9 cellular contexts compared by ENCODE assay signal in the genomic region with DNA sequence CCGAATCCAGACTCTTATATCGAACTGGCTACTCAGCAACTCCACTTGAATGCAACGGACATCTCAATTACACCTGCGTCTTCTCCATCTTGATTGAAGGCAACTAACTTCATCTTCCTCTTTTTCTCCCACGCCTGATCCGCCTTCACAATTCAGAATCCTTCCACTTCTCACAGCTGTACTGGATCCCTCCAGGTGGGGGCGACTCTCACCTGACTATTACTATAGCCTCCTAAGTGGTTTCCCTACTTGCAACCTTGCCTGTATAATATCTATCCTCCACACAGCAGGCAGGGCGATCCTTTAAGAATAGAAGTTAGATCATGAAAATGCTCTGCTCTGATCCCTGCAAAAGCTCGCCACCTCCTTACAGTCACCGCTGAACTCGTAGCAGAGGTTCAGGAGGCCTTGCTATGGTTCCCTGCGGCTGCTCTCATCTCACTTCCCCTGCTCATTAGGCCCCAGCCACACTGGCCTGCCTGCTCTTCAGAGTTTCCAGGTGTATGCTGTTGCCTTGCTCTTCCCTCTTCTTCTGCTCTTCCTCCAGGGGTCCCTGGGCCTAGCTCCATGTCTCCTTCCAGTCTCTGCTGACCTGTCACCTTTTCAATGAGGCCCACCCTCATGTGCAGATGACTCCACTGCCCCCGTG. TPM values are rescaled to one million over a fixed set of nuclear protein-coding genes. Genes with fewer than 3 reads are reported as not detected.
DNase-seq lines count a peak whose midpoint lies in the region; ATAC-seq and TF ChIP-seq lines count a peak whose summit lies in the region.
"Had no signal": no experiment of that assay in that cellular context is flagged by ENCODE, and none has a peak within 500 bp of the region (broad histone marks: within the 10 kb centered on the region; RNA-seq: fewer than 3 reads in every experiment).

No MANE protein-coding gene starts in this region.

- peaks cover 3% of the 10 kb centered on the region for H3K27me3 Mint-ChIP-seq in GM23338 (ENCODE audit: insufficient read depth, low read depth, poor library complexity)

- DNase-seq in COR-L47 (lab: John Stamatoyannopoulos, UW) (peak; percentile 36), GM23338 (ENCODE audit: low spot score) (peak; percentile 73), SHP77 treated with DMSO at 0.1 percent for 48 hours (lab: John Stamatoyannopoulos, UW) (peak; percentile 45), fibroblast of villous mesenchyme (ENCODE audit: low read depth) (no peak), SIG-M5 (lab: John Stamatoyannopoulos, UW) (no peak)

- no peaks in the 10 kb centered on the region for H3K36me3 Mint-ChIP-seq in GM23338 (ENCODE audit: low read depth)

- H3K9me2 ChIP-seq in GM23338 (ENCODE audit: insufficient read depth) = peaks cover 3% of the 10 kb centered on the region; the same call in 1 of the 2 replicates

- H3K27ac ChIP-seq in GM23338 (ENCODE audit: low read depth) = no peak overlapping the region
- H3K27ac ChIP-seq: skin epidermis had no signal

- H2AFZ ChIP-seq in GM23338 = no peak overlapping the region

- no peaks in the 10 kb centered on the region for H3K9me3 Mint-ChIP-seq in GM23338

- H3K79me2 ChIP-seq in GM23338 (replicated peaks; ENCODE audit: insufficient read depth) = no peaks in the 10 kb centered on the region

- H3K27me3 ChIP-seq in GM23338 (ENCODE audit: insufficient read depth) = no peaks in the 10 kb centered on the region

- no peak overlapping the region for H3K4me2 ChIP-seq in GM23338

- H3K36me3 ChIP-seq in GM23338 (ENCODE audit: insufficient read depth) = no peaks in the 10 kb centered on the region

- no peaks in the 10 kb centered on the region for H4K20me1 ChIP-seq in GM23338 (replicated peaks; ENCODE audit: insufficient read depth)

- no peak for TF ChIP-seq POLR2A in GM18505 (IDR thresholded peaks at IDR 0.05; ENCODE audit: borderline replicate concordance, extremely low read depth, insufficient read depth, insufficient read length)

- H3K27ac Mint-ChIP-seq in GM23338 = no peak overlapping the region

- H3K4me1 ChIP-seq in GM23338 (ENCODE audit: insufficient read depth) = no peaks in the 10 kb centered on the region

- H3K4me3 ChIP-seq in GM23338 (no peak overlapping the region), fibroblast of villous mesenchyme (ENCODE audit: low read depth, low read length) (no peak overlapping the region)
- H3K4me3 ChIP-seq: skin epidermis had no signal

- H3K4me1 Mint-ChIP-seq in GM23338 = no peaks in the 10 kb centered on the region

- TF ChIP-seq CTCF in GM23338 (conservative IDR thresholded peaks at IDR 0.05; ENCODE audit: low read depth in 2 of 2) = peak; percentile 70 to 74
- TF ChIP-seq CTCF in fibroblast of villous mesenchyme (IDR thresholded peaks at IDR 0.05; ENCODE audit: insufficient read depth, low read depth, low read length) = peak; percentile 19

- H3K4me3 Mint-ChIP-seq in GM23338 = no peak overlapping the region

- no peaks in the 10 kb centered on the region for H3F3A ChIP-seq in GM23338 (replicated peaks; ENCODE audit: low read depth)

- ATAC-seq in GM23338 (peak; percentile 87), GM21786 (IDR thresholded peaks at IDR 0.05; ENCODE audit: unreplicated experiment) (no peak), GM21447 (IDR thresholded peaks at IDR 0.05; ENCODE audit: unreplicated experiment) (no peak), GM18505 (IDR thresholded peaks at IDR 0.05; ENCODE audit: unreplicated experiment) (no peak)

TF ChIP-seq in GM23338, 12 proteins besides CTCF, POLR2A, EP300 and RAD21:
- TF ChIP-seq, protein P1, sequence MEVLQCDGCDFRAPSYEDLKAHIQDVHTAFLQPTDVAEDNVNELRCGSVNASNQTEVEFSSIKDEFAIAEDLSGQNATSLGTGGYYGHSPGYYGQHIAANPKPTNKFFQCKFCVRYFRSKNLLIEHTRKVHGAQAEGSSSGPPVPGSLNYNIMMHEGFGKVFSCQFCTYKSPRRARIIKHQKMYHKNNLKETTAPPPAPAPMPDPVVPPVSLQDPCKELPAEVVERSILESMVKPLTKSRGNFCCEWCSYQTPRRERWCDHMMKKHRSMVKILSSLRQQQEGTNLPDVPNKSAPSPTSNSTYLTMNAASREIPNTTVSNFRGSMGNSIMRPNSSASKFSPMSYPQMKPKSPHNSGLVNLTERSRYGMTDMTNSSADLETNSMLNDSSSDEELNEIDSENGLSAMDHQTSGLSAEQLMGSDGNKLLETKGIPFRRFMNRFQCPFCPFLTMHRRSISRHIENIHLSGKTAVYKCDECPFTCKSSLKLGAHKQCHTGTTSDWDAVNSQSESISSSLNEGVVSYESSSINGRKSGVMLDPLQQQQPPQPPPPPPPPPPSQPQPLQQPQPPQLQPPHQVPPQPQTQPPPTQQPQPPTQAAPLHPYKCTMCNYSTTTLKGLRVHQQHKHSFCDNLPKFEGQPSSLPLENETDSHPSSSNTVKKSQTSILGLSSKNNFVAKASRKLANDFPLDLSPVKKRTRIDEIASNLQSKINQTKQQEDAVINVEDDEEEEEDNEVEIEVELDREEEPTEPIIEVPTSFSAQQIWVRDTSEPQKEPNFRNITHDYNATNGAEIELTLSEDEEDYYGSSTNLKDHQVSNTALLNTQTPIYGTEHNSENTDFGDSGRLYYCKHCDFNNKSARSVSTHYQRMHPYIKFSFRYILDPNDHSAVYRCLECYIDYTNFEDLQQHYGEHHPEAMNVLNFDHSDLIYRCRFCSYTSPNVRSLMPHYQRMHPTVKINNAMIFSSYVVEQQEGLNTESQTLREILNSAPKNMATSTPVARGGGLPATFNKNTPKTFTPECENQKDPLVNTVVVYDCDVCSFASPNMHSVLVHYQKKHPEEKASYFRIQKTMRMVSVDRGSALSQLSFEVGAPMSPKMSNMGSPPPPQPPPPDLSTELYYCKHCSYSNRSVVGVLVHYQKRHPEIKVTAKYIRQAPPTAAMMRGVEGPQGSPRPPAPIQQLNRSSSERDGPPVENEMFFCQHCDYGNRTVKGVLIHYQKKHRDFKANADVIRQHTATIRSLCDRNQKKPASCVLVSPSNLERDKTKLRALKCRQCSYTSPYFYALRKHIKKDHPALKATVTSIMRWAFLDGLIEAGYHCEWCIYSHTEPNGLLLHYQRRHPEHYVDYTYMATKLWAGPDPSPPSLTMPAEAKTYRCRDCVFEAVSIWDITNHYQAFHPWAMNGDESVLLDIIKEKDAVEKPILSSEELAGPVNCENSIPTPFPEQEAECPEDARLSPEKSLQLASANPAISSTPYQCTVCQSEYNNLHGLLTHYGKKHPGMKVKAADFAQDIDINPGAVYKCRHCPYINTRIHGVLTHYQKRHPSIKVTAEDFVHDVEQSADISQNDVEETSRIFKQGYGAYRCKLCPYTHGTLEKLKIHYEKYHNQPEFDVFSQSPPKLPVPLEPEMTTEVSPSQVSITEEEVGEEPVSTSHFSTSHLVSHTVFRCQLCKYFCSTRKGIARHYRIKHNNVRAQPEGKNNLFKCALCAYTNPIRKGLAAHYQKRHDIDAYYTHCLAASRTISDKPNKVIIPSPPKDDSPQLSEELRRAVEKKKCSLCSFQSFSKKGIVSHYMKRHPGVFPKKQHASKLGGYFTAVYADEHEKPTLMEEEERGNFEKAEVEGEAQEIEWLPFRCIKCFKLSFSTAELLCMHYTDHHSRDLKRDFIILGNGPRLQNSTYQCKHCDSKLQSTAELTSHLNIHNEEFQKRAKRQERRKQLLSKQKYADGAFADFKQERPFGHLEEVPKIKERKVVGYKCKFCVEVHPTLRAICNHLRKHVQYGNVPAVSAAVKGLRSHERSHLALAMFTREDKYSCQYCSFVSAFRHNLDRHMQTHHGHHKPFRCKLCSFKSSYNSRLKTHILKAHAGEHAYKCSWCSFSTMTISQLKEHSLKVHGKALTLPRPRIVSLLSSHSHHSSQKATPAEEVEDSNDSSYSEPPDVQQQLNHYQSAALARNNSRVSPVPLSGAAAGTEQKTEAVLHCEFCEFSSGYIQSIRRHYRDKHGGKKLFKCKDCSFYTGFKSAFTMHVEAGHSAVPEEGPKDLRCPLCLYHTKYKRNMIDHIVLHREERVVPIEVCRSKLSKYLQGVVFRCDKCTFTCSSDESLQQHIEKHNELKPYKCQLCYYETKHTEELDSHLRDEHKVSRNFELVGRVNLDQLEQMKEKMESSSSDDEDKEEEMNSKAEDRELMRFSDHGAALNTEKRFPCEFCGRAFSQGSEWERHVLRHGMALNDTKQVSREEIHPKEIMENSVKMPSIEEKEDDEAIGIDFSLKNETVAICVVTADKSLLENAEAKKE (CRISPR knock-in tag; IDR thresholded peaks at IDR 0.05) = no peak
- TF ChIP-seq ZNF114 (CRISPR knock-in tag; IDR thresholded peaks at IDR 0.05) = no peak
- no peak for TF ChIP-seq JUNB (IDR thresholded peaks at IDR 0.05; ENCODE audit: unreplicated experiment)
- TF ChIP-seq EZH2 (IDR thresholded peaks at IDR 0.05; ENCODE audit: low read depth, unreplicated experiment) = no peak
- TF ChIP-seq EZH2phosphoT487 (IDR thresholded peaks at IDR 0.05; ENCODE audit: unreplicated experiment) = no peak
- TF ChIP-seq ZNF331 (CRISPR knock-in tag; IDR thresholded peaks at IDR 0.05; ENCODE audit: low read depth) = no peak
- TF ChIP-seq REST (IDR thresholded peaks at IDR 0.05; ENCODE audit: unreplicated experiment) = no peak

RNA-seq across cellular contexts. Expression of gene RFXAP, which starts 31.9 kb away (rescaled TPM):
- 6.3 and 7.5 TPM in 2 replicates for total RNA-seq in GM23338 (2014; rRNA removed; shearing (Covaris generic))
- polyA plus RNA-seq in GM23338 (2016; fragmentation: Nextera tagmentation; extraction: Ambion mirVana) = 8.5 and 10.3 TPM in 2 replicates
- 2.6 TPM in 2 replicates for total RNA-seq in fibroblast of villous mesenchyme

Comparison
In these comparisons a context has a peak if more than half of its experiments do, and no peak if none do; other contexts are left out.
1. DNase-seq: peak in COR-L47 (single experiment), GM23338 (single experiment) and SHP77 treated with DMSO at 0.1 percent for 48 hours (single experiment); none in fibroblast of villous mesenchyme (single experiment) and SIG-M5 (single experiment).